Comparison of ENCODE assay signal across 14 cellular contexts in genomic region chr12:61490732-61491498, GRCh38.
"Had no signal": no experiment of that assay in that cellular context is flagged by ENCODE, and none has a peak within 500 bp of the region (broad histone marks: within the 10 kb centered on the region; RNA-seq: fewer than 3 reads in every experiment).

No MANE protein-coding gene starts in this region.

- H3K4me1 ChIP-seq: body of pancreas, testis, upper lobe of right lung had no signal

- DNase-seq: activated CD4-positive, alpha-beta T cell treated with anti-CD3 and anti-CD28 coated beads for 4 hours; activated CD8-positive, alpha-beta memory T cell treated with anti-CD3 and anti-CD28 coated beads, Interleukin-2, amount 50 U/mL, for 48 hours; activated CD8-positive, alpha-beta T cell treated with anti-CD3 and anti-CD28 coated beads for 36 hours; activated naive CD4-positive, alpha-beta T cell; body of pancreas; cerebellar nuclear complex; dermis blood vessel endothelial cell; immature natural killer cell; stimulated activated CD4-positive, alpha-beta T cell treated with anti-CD3 and anti-CD28 coated beads, Interleukin-4, amount 100 ng/mL, for 1 hour; stimulated activated CD8-positive, alpha-beta memory T cell treated with anti-CD3 and anti-CD28 coated beads, Interleukin-4, amount 100 ng/mL, for 48 hours; T1000; testis; upper lobe of right lung had no signal

- H3K36me3 ChIP-seq: upper lobe of right lung had no signal

- ATAC-seq: activated CD8-positive, alpha-beta T cell treated with anti-CD3 and anti-CD28 coated beads for 36 hours; body of pancreas; upper lobe of right lung had no signal

- H3K4me3 ChIP-seq: body of pancreas, testis, upper lobe of right lung had no signal

- H3K27me3 ChIP-seq: body of pancreas, testis, upper lobe of right lung had no signal

- H3K9me3 ChIP-seq: body of pancreas, testis, upper lobe of right lung had no signal

- H3K27ac ChIP-seq: body of pancreas, testis, upper lobe of right lung, VCaP had no signal
